In genomic region chr19:5130371-5131030, GRCh38 we compare ENCODE assay signal across 9 cellular contexts.
DNase-seq lines count a peak whose midpoint lies in the region; ATAC-seq and TF ChIP-seq lines count a peak whose summit lies in the region.
"Had no signal": no experiment of that assay in that cellular context is flagged by ENCODE, and none has a peak within 500 bp of the region (broad histone marks: within the 10 kb centered on the region; RNA-seq: fewer than 3 reads in every experiment).

No MANE protein-coding gene starts in this region.

- peaks cover 22 to 36% (median 23%) of the 10 kb centered on the region in 4 donors for H3K4me1 ChIP-seq in esophagus muscularis mucosa

- no peak for TF ChIP-seq EP300 in esophagus muscularis mucosa (IDR thresholded peaks at IDR 0.05)

- no peak overlapping the region for H3K4me3 ChIP-seq in esophagus muscularis mucosa
- H3K4me3 ChIP-seq in H7 (ENCODE audit: insufficient read depth, low read depth, low read length): no peak overlapping the region

- WGBS in esophagus muscularis mucosa: 88% methylated on average over 20 of the region's 27 CpGs

- TF ChIP-seq CTCF in esophagus muscularis mucosa (IDR thresholded peaks at IDR 0.05): no peak

- peak; percentile 42 for ATAC-seq in HG03342 (IDR thresholded peaks at IDR 0.05; ENCODE audit: unreplicated experiment)

- H3K36me3 ChIP-seq in esophagus muscularis mucosa (peaks cover 24 to 60% (median 55%) of the 10 kb centered on the region in 4 donors), H7 (replicated peaks; ENCODE audit: control insufficient read depth, insufficient read depth, low read length) (peaks cover 2% of the 10 kb centered on the region)

- H3K9me3 ChIP-seq in esophagus muscularis mucosa: no peaks in the 10 kb centered on the region

- intact Hi-C loops in esophagus muscularis mucosa (cut with DNase I): no loop called here

- peak; percentile 58 for TF ChIP-seq POLR2A in GM19193 (IDR thresholded peaks at IDR 0.05; ENCODE audit: extremely low read depth, insufficient read depth, insufficient read length)
- TF ChIP-seq POLR2A in esophagus muscularis mucosa (IDR thresholded peaks at IDR 0.05; ENCODE audit: low read depth): no peak

- no peak overlapping the region for H3K27ac ChIP-seq in esophagus muscularis mucosa (replicated peaks in 1 of 4)
- H3K27ac ChIP-seq: KMS-11 had no signal

- H3K27me3 ChIP-seq in esophagus muscularis mucosa (no peaks in the 10 kb centered on the region), H7 (ENCODE audit: control insufficient read depth, insufficient read depth, low read length) (no peaks in the 10 kb centered on the region)

- DNase-seq in activated T-cell treated with anti-CD3 and anti-CD28 coated beads, Interleukin-2, amount 50 U/mL, for 1 hour: peak; percentile 83
- DNase-seq in stimulated activated CD4-positive, alpha-beta T cell treated with anti-CD3 and anti-CD28 coated beads, Interleukin-12 subunit alpha, Interleukin-12 subunit beta, amount 100 ng/mL, for 4 hours: peak; percentile 21
- no peak for DNase-seq in esophagus muscularis mucosa (ENCODE audit: extremely low spot score)
- DNase-seq in DMS 273 (lab: John Stamatoyannopoulos, UW; ENCODE audit: unreplicated experiment): no peak
- no peak for DNase-seq in H7
- DNase-seq in SW 1271 (lab: John Stamatoyannopoulos, UW): no peak

Comparison
In these comparisons a context has a peak if more than half of its experiments do, and no peak if none do; other contexts are left out.
1. DNase-seq: peak in activated T-cell treated with anti-CD3 and anti-CD28 coated beads, Interleukin-2, amount 50 U/mL, for 1 hour (single experiment) and stimulated activated CD4-positive, alpha-beta T cell treated with anti-CD3 and anti-CD28 coated beads, Interleukin-12 subunit alpha, Interleukin-12 subunit beta, amount 100 ng/mL, for 4 hours (single experiment); none in esophagus muscularis mucosa (single experiment), DMS 273 (single experiment), H7 (single experiment) and SW 1271 (0 of 2).